8 cellular contexts compared by ENCODE assay signal in the genomic region with DNA sequence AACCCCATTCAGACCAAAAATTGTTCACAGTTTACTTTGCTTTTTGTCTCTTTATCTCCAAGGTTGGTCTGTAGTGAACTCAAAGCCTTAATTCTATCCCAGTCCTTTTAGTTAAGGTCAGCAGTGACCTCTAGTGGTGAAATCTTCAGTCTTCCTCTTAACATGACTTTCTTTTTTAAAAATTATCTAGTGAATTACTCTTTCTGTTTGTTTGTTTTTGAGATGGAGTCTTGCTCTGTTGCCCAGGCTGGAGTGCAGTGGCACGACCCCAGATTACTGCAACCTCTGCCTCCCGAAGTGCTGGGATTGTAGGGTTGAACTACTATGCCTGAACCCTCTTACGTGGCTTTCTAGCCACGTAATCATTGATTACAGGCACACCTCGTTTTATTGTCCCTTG. TPM values are rescaled to one million over a fixed set of nuclear protein-coding genes. Genes with fewer than 3 reads are reported as not detected.
A peak's percentile ranks its signal among the peaks of the same experiment; 100 is the strongest.
DNase-seq lines count a peak whose midpoint lies in the region; ATAC-seq, FAIRE-seq and TF ChIP-seq lines count a peak whose summit lies in the region.

No MANE protein-coding gene starts in this region.

- no peaks in the 10 kb centered on the region for H3K36me3 ChIP-seq in body of pancreas (replicated peaks in 1 of 2; ENCODE audit: insufficient read depth in 1 of 2, low read depth in 2 of 2)

- H3K27me3 ChIP-seq in body of pancreas, result no peaks in the 10 kb centered on the region

- ATAC-seq in body of pancreas (peak; percentile 74), HG03565 (IDR thresholded peaks at IDR 0.05; ENCODE audit: unreplicated experiment) (no peak)

- no peak overlapping the region for H3K27ac ChIP-seq in body of pancreas

- no peak for TF ChIP-seq POLR2A in body of pancreas (IDR thresholded peaks at IDR 0.05)

- H3K4me3 ChIP-seq in body of pancreas, result no peak overlapping the region

- H3K4me1 ChIP-seq in body of pancreas, result peaks cover 6% of the 10 kb centered on the region

- H3K9me3 ChIP-seq in body of pancreas, result no peaks in the 10 kb centered on the region

- peak; percentile 23 for DNase-seq in DMS153 (lab: John Stamatoyannopoulos, UW)
- peak; percentile 58 for DNase-seq in GM19239 (ENCODE audit: insufficient read length, low spot score)
- DNase-seq in HS-27A (ENCODE audit: low read depth), result peak; percentile 29
- DNase-seq in NCI-H774 (lab: John Stamatoyannopoulos, UW), result peak; percentile 86
- peak in 2 of 4 donors; percentile 24 to 67 for DNase-seq in body of pancreas
- DNase-seq in inferior parietal cortex (ENCODE audit: extremely low spot score), result peak; percentile 92
- DNase-seq in smooth muscle cell of the brain vasculature (ENCODE audit: low read depth, low spot score), result peak; percentile 70

- WGBS in body of pancreas, 2 donors, result 20 to 25% methylated on average over 5 of the region's 5 CpGs

- peak; percentile 64 for FAIRE-seq in GM19239 (lab: Jason Lieb, UNC)

- peak; percentile 59 to 81 (median 79) for TF ChIP-seq CTCF in body of pancreas (IDR thresholded peaks at IDR 0.05)

- intact Hi-C loops in body of pancreas (cut with DNase I), result loop anchor here (5.0 to 10.0 kb wide), 2 partner anchors 170 to 677 kb away; partner anchors contain the start of gene BMS1

RNA-seq across cellular contexts. Expression of gene ZNF487, which starts 25.0 kb away (rescaled TPM):
- 1 to 10 TPM; 1.6 to 7.5 TPM for total RNA-seq in body of pancreas

RNA-seq across cellular contexts. Expression of gene HNRNPF, which starts 53.0 kb away (rescaled TPM):
- 10 to 100 TPM; 33.6 to 80.9 TPM for total RNA-seq in body of pancreas
